1 cellular context compared by ENCODE assay signal in the genomic region with DNA sequence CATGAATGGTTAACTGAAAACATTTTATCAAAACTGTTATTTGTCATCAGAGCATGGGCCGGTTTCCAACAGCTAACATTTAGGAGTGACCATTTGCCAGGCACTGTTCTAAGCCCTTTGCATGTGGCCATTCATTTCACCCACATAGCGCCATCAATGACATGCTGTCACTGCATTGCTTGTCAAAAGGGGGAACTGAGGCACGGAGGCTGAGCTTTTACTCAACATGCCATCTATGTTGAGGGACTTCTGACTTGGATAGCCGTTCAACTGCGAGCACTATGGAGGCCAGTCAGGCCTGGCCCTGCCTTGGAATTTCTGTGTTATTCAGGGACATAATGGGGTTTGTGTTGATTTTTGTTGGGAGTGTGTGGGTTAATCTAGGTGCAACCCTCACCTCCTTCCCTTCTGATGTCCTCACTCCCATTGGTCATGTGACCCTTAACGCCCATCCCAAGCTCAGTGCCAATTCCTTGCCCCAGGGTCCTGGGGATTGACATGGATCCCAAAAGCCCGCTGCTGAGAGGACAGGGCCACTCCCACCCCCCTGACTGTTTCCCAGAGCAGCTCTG.
A peak's percentile ranks its signal among the peaks of the same experiment; 100 is the strongest.
TF ChIP-seq lines count a peak whose summit lies in the region.

No MANE protein-coding gene starts in this region.

TF ChIP-seq in HepG2, 621 proteins besides CTCF, POLR2A, EP300 and RAD21 (continued from another document and continues in another):
- 0 out of 2 replicates have a peak, but pooled peaks have one; percentile 54 for TF ChIP-seq ZKSCAN5 (CRISPR knock-in tag; IDR thresholded peaks at IDR 0.05)
- no peak for TF ChIP-seq ARNT2 (CRISPR knock-in tag; IDR thresholded peaks at IDR 0.05; ENCODE audit: low read depth)
- TF ChIP-seq, protein P1, sequence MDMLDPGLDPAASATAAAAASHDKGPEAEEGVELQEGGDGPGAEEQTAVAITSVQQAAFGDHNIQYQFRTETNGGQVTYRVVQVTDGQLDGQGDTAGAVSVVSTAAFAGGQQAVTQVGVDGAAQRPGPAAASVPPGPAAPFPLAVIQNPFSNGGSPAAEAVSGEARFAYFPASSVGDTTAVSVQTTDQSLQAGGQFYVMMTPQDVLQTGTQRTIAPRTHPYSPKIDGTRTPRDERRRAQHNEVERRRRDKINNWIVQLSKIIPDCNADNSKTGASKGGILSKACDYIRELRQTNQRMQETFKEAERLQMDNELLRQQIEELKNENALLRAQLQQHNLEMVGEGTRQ (IDR thresholded peaks at IDR 0.05; ENCODE audit: low read depth, low read length) = peak; percentile 71
- TF ChIP-seq, protein P1 (CRISPR knock-in tag; IDR thresholded peaks at IDR 0.05; ENCODE audit: borderline replicate concordance) = no peak; the same call in 1 of the 2 replicates
- TF ChIP-seq SIN3A (IDR thresholded peaks at IDR 0.05; ENCODE audit: borderline replicate concordance, low read depth, low read length) = no peak
- TF ChIP-seq RARG (CRISPR knock-in tag; IDR thresholded peaks at IDR 0.05; ENCODE audit: low read depth) = no peak
- TF ChIP-seq HNRNPLL (IDR thresholded peaks at IDR 0.05; ENCODE audit: low read depth, low read length, poor library complexity, severe bottlenecking) = no peak
- TF ChIP-seq NR2F1 (CRISPR knock-in tag; IDR thresholded peaks at IDR 0.05) = no peak; a peak in 1 of 4 replicates
- TF ChIP-seq, protein P2, sequence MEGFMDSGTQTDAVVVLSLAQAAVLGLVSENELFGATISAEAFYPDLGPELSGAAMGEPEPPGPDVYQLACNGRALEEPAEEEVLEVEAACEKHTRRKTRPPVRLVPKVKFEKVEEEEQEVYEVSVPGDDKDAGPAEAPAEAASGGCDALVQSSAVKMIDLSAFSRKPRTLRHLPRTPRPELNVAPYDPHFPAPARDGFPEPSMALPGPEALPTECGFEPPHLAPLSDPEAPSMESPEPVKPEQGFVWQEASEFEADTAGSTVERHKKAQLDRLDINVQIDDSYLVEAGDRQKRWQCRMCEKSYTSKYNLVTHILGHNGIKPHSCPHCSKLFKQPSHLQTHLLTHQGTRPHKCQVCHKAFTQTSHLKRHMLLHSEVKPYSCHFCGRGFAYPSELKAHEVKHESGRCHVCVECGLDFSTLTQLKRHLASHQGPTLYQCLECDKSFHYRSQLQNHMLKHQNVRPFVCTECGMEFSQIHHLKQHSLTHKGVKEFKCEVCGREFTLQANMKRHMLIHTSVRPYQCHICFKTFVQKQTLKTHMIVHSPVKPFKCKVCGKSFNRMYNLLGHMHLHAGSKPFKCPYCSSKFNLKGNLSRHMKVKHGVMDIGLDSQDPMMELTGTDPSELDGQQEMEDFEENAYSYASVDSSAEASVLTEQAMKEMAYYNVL (CRISPR knock-in tag; IDR thresholded peaks at IDR 0.05; ENCODE audit: borderline replicate concordance) = no peak
- peak; percentile 17; the same call in 1 of the 2 replicates for TF ChIP-seq ZNF292 (CRISPR knock-in tag; IDR thresholded peaks at IDR 0.05; ENCODE audit: borderline replicate concordance, low read depth)
- no peak for TF ChIP-seq CAMTA2 (CRISPR knock-in tag; IDR thresholded peaks at IDR 0.05; ENCODE audit: borderline replicate concordance)
- no peak for TF ChIP-seq NFE2L1 (CRISPR knock-in tag; IDR thresholded peaks at IDR 0.05; ENCODE audit: borderline replicate concordance)
- TF ChIP-seq, protein P3, sequence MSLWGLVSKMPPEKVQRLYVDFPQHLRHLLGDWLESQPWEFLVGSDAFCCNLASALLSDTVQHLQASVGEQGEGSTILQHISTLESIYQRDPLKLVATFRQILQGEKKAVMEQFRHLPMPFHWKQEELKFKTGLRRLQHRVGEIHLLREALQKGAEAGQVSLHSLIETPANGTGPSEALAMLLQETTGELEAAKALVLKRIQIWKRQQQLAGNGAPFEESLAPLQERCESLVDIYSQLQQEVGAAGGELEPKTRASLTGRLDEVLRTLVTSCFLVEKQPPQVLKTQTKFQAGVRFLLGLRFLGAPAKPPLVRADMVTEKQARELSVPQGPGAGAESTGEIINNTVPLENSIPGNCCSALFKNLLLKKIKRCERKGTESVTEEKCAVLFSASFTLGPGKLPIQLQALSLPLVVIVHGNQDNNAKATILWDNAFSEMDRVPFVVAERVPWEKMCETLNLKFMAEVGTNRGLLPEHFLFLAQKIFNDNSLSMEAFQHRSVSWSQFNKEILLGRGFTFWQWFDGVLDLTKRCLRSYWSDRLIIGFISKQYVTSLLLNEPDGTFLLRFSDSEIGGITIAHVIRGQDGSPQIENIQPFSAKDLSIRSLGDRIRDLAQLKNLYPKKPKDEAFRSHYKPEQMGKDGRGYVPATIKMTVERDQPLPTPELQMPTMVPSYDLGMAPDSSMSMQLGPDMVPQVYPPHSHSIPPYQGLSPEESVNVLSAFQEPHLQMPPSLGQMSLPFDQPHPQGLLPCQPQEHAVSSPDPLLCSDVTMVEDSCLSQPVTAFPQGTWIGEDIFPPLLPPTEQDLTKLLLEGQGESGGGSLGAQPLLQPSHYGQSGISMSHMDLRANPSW (CRISPR knock-in tag; IDR thresholded peaks at IDR 0.05; ENCODE audit: borderline replicate concordance) = no peak
- no peak for TF ChIP-seq IRX3 (CRISPR knock-in tag; IDR thresholded peaks at IDR 0.05; ENCODE audit: borderline replicate concordance, low read depth)
- no peak for TF ChIP-seq FOXO1 (CRISPR knock-in tag; IDR thresholded peaks at IDR 0.05)
- no peak for TF ChIP-seq SRF (IDR thresholded peaks at IDR 0.05; ENCODE audit: low read depth, low read length)
- TF ChIP-seq TBL1XR1 (IDR thresholded peaks at IDR 0.05; ENCODE audit: borderline replicate concordance, low read length, partially characterized antibody) = no peak
- no peak for TF ChIP-seq ZNF83 (CRISPR knock-in tag; IDR thresholded peaks at IDR 0.05; ENCODE audit: borderline replicate concordance)
- no peak for TF ChIP-seq PPARG (CRISPR knock-in tag; conservative IDR thresholded peaks at IDR 0.05)
- no peak for TF ChIP-seq TEAD2 (CRISPR knock-in tag; IDR thresholded peaks at IDR 0.05)
- TF ChIP-seq ZNF567 (CRISPR knock-in tag; IDR thresholded peaks at IDR 0.05; ENCODE audit: borderline replicate concordance) = no peak; the same call in 1 of the 2 replicates
- TF ChIP-seq GPN1 (CRISPR knock-in tag; IDR thresholded peaks at IDR 0.05; ENCODE audit: borderline replicate concordance) = no peak
- TF ChIP-seq ZSCAN25 (CRISPR knock-in tag; IDR thresholded peaks at IDR 0.05) = no peak
- no peak for TF ChIP-seq ZNF12 (CRISPR knock-in tag; IDR thresholded peaks at IDR 0.05)
- TF ChIP-seq ZNF235 (CRISPR knock-in tag; IDR thresholded peaks at IDR 0.05; ENCODE audit: borderline replicate concordance) = no peak
- no peak for TF ChIP-seq TSC22D2 (CRISPR knock-in tag; IDR thresholded peaks at IDR 0.05; ENCODE audit: borderline replicate concordance)
- TF ChIP-seq CBX5 (CRISPR knock-in tag; IDR thresholded peaks at IDR 0.05; ENCODE audit: borderline replicate concordance) = 0 out of 2 replicates have a peak, but pooled peaks have one; percentile 20
- no peak for TF ChIP-seq PAX8 (CRISPR knock-in tag; IDR thresholded peaks at IDR 0.05; ENCODE audit: borderline replicate concordance)
- no peak for TF ChIP-seq SP4 (CRISPR knock-in tag; IDR thresholded peaks at IDR 0.05)
- TF ChIP-seq ZNF674 (CRISPR knock-in tag; IDR thresholded peaks at IDR 0.05; ENCODE audit: low read depth) = no peak; the same call in 1 of the 2 replicates
- TF ChIP-seq, protein P4, sequence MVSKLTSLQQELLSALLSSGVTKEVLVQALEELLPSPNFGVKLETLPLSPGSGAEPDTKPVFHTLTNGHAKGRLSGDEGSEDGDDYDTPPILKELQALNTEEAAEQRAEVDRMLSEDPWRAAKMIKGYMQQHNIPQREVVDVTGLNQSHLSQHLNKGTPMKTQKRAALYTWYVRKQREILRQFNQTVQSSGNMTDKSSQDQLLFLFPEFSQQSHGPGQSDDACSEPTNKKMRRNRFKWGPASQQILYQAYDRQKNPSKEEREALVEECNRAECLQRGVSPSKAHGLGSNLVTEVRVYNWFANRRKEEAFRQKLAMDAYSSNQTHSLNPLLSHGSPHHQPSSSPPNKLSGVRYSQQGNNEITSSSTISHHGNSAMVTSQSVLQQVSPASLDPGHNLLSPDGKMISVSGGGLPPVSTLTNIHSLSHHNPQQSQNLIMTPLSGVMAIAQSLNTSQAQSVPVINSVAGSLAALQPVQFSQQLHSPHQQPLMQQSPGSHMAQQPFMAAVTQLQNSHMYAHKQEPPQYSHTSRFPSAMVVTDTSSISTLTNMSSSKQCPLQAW (CRISPR knock-in tag; IDR thresholded peaks at IDR 0.05) = 0 out of 2 replicates have a peak, but pooled peaks have one; percentile 12
- TF ChIP-seq KLF6 (CRISPR knock-in tag; IDR thresholded peaks at IDR 0.05) = no peak
- 0 out of 2 replicates have a peak, but pooled peaks have one; percentile 38 for TF ChIP-seq RBFOX2 (IDR thresholded peaks at IDR 0.05; ENCODE audit: low read depth, low read length)
- TF ChIP-seq, protein P5, sequence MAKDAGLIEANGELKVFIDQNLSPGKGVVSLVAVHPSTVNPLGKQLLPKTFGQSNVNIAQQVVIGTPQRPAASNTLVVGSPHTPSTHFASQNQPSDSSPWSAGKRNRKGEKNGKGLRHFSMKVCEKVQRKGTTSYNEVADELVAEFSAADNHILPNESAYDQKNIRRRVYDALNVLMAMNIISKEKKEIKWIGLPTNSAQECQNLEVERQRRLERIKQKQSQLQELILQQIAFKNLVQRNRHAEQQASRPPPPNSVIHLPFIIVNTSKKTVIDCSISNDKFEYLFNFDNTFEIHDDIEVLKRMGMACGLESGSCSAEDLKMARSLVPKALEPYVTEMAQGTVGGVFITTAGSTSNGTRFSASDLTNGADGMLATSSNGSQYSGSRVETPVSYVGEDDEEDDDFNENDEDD (CRISPR knock-in tag; IDR thresholded peaks at IDR 0.05; ENCODE audit: borderline replicate concordance) = 0 out of 2 replicates have a peak, but pooled peaks have one; percentile 25
- TF ChIP-seq ZNF737 (CRISPR knock-in tag; IDR thresholded peaks at IDR 0.05; ENCODE audit: borderline replicate concordance) = no peak
- no peak for TF ChIP-seq CBX2 (IDR thresholded peaks at IDR 0.05; ENCODE audit: low read depth, low read length)
- no peak for TF ChIP-seq CBX2 (CRISPR knock-in tag; IDR thresholded peaks at IDR 0.05; ENCODE audit: low read depth)
- no peak for TF ChIP-seq ZNF30 (CRISPR knock-in tag; IDR thresholded peaks at IDR 0.05)
- TF ChIP-seq SATB2 (CRISPR knock-in tag; IDR thresholded peaks at IDR 0.05) = no peak
- 0 out of 2 replicates have a peak, but pooled peaks have one; percentile 21 for TF ChIP-seq ZNF546 (CRISPR knock-in tag; conservative IDR thresholded peaks at IDR 0.05)
- TF ChIP-seq REXO4 (CRISPR knock-in tag; IDR thresholded peaks at IDR 0.05; ENCODE audit: borderline replicate concordance) = no peak
- TF ChIP-seq, protein P6, sequence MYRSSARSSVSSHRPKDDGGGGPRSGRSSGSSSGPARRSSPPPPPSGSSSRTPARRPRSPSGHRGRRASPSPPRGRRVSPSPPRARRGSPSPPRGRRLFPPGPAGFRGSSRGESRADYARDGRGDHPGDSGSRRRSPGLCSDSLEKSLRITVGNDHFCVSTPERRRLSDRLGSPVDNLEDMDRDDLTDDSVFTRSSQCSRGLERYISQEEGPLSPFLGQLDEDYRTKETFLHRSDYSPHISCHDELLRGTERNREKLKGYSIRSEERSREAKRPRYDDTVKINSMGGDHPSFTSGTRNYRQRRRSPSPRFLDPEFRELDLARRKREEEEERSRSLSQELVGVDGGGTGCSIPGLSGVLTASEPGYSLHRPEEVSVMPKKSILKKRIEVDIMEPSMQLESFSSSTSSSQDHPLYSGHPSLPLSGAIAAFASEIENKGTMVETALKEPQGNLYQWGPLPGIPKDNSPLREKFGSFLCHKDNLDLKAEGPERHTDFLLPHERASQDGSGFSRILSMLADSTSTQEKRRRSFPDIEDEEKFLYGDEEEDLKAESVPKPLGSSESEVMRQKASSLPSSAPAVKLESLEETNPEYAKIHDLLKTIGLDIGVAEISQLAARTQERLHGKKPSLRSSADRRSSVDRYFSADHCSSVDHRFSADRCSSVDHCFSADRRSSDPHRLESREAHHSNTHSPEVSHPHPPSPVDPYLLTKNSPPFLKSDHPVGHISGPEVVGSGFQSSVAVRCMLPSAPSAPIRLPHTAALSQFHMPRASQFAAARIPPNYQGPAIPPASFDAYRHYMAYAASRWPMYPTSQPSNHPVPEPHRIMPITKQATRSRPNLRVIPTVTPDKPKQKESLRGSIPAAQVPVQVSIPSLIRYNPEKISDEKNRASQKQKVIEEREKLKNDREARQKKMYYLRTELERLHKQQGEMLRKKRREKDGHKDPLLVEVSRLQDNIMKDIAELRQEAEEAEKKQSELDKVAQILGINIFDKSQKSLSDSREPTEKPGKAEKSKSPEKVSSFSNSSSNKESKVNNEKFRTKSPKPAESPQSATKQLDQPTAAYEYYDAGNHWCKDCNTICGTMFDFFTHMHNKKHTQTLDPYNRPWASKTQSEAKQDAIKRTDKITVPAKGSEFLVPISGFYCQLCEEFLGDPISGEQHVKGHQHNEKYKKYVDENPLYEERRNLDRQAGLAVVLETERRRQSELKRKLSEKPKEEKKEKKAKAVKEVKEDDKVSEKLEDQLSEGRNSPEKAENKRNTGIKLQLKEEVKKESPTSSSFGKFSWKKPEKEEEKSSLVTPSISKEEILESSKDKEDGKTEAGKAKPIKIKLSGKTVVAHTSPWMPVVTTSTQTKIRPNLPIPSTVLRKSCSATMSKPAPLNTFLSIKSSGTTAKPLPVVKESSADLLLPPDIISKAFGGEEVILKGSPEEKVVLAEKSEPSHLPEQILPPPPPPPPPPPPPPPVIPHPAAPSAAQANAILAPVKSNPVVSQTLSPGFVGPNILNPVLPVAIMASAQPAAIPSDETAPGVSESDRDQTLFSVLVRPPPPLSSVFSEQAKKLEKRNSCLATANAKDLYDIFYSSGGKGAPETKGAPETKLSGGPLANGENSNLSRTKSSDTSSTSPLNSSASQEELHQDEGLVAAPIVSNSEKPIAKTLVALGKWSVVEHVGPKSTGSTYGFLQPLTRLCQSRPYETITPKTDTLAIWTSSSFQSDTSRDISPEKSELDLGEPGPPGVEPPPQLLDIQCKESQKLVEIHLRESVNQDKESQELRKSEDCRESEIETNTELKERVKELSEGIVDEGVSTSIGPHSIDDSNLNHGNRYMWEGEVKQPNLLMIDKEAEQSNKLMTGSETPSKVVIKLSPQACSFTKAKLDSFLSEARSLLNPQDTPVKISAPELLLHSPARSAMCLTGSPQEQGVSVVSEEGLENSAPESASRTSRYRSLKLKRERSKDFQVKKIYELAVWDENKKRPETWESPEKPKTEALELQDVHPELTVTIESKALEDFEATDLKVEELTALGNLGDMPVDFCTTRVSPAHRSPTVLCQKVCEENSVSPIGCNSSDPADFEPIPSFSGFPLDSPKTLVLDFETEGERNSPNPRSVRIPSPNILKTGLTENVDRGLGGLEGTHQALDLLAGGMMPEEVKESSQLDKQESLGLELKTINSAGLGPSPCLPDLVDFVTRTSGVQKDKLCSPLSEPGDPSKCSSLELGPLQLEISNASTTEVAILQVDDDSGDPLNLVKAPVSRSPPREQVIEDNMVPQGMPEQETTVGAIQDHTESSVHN (CRISPR knock-in tag; IDR thresholded peaks at IDR 0.05) = peak; percentile 45; the same call in 1 of the 2 replicates
- no peak for TF ChIP-seq ZNF10 (CRISPR knock-in tag; IDR thresholded peaks at IDR 0.05; ENCODE audit: borderline replicate concordance, low read depth)
- no peak; the same call in 1 of the 2 replicates for TF ChIP-seq ZBTB7A (CRISPR knock-in tag; IDR thresholded peaks at IDR 0.05)
- TF ChIP-seq MTA3 (CRISPR knock-in tag; IDR thresholded peaks at IDR 0.05) = no peak
